In genomic region chr2:38281095-38281742, GRCh38 we compare ENCODE assay signal across 2 cellular contexts.
TF ChIP-seq lines count a peak whose summit lies in the region.

No MANE protein-coding gene starts in this region.

TF ChIP-seq in liver, 16 proteins besides CTCF, POLR2A, EP300 and RAD21:
- TF ChIP-seq REST (IDR thresholded peaks at IDR 0.05) (no peak), ZBTB33 (IDR thresholded peaks at IDR 0.05) (peak; percentile 67), JUND (IDR thresholded peaks at IDR 0.05) (no peak), EGR1 (IDR thresholded peaks at IDR 0.05; ENCODE audit: low read depth in 2 of 2) (no peak), YY1 (IDR thresholded peaks at IDR 0.05) (peak; percentile 70), RXRA (IDR thresholded peaks at IDR 0.05) (peak; percentile 82 to 87), FOXA1 (IDR thresholded peaks at IDR 0.05) (no peak), SP1 (IDR thresholded peaks at IDR 0.05) (peak; percentile 71), MAX (IDR thresholded peaks at IDR 0.05) (peak; percentile 62), HNF4G (IDR thresholded peaks at IDR 0.05) (no peak), FOXA2 (IDR thresholded peaks at IDR 0.05) (no peak), TAF1 (conservative IDR thresholded peaks at IDR 0.05) (no peak), GABPA (IDR thresholded peaks at IDR 0.05 in 1 of 2, conservative IDR thresholded peaks at IDR 0.05 in 1 of 2) (peak in 1 of 2 donors; percentile 9), NR2F2 (IDR thresholded peaks at IDR 0.05) (no peak), HNF4A (conservative IDR thresholded peaks at IDR 0.05) (peak; percentile 23 to 51)
- TF ChIP-seq, protein P1, sequence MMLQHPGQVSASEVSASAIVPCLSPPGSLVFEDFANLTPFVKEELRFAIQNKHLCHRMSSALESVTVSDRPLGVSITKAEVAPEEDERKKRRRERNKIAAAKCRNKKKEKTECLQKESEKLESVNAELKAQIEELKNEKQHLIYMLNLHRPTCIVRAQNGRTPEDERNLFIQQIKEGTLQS (IDR thresholded peaks at IDR 0.05), result peak; percentile 50

TF ChIP-seq in HepG2, 621 proteins besides CTCF, POLR2A, EP300 and RAD21 (continued from another document):
- TF ChIP-seq TAF15 (IDR thresholded peaks at IDR 0.05; ENCODE audit: low read depth, low read length, poor library complexity, severe bottlenecking), result no peak
- no peak for TF ChIP-seq SOX5 (CRISPR knock-in tag; IDR thresholded peaks at IDR 0.05; ENCODE audit: borderline replicate concordance)
- TF ChIP-seq TGIF2 (CRISPR knock-in tag; IDR thresholded peaks at IDR 0.05), result no peak
- TF ChIP-seq, protein P2, sequence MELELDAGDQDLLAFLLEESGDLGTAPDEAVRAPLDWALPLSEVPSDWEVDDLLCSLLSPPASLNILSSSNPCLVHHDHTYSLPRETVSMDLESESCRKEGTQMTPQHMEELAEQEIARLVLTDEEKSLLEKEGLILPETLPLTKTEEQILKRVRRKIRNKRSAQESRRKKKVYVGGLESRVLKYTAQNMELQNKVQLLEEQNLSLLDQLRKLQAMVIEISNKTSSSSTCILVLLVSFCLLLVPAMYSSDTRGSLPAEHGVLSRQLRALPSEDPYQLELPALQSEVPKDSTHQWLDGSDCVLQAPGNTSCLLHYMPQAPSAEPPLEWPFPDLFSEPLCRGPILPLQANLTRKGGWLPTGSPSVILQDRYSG (CRISPR knock-in tag; IDR thresholded peaks at IDR 0.05), result no peak
- no peak for TF ChIP-seq ZNF768 (CRISPR knock-in tag; IDR thresholded peaks at IDR 0.05)
- TF ChIP-seq, protein P3, sequence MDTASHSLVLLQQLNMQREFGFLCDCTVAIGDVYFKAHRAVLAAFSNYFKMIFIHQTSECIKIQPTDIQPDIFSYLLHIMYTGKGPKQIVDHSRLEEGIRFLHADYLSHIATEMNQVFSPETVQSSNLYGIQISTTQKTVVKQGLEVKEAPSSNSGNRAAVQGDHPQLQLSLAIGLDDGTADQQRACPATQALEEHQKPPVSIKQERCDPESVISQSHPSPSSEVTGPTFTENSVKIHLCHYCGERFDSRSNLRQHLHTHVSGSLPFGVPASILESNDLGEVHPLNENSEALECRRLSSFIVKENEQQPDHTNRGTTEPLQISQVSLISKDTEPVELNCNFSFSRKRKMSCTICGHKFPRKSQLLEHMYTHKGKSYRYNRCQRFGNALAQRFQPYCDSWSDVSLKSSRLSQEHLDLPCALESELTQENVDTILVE (CRISPR knock-in tag; IDR thresholded peaks at IDR 0.05), result no peak
- no peak for TF ChIP-seq IRF2 (CRISPR knock-in tag; IDR thresholded peaks at IDR 0.05)
- no peak for TF ChIP-seq PHF20 (CRISPR knock-in tag; IDR thresholded peaks at IDR 0.05)
- TF ChIP-seq ZNF766 (CRISPR knock-in tag; IDR thresholded peaks at IDR 0.05; ENCODE audit: borderline replicate concordance), result no peak
- no peak for TF ChIP-seq MATR3 (CRISPR knock-in tag; IDR thresholded peaks at IDR 0.05)
- no peak for TF ChIP-seq JUNB (CRISPR knock-in tag; IDR thresholded peaks at IDR 0.05; ENCODE audit: borderline replicate concordance)
- no peak for TF ChIP-seq CERS6 (CRISPR knock-in tag; IDR thresholded peaks at IDR 0.05)
- no peak for TF ChIP-seq RFX3 (CRISPR knock-in tag; IDR thresholded peaks at IDR 0.05)
- TF ChIP-seq ZSCAN29 (CRISPR knock-in tag; conservative IDR thresholded peaks at IDR 0.05), result no peak
